Comparison of ENCODE assay signal across 11 cellular contexts in the genomic region with DNA sequence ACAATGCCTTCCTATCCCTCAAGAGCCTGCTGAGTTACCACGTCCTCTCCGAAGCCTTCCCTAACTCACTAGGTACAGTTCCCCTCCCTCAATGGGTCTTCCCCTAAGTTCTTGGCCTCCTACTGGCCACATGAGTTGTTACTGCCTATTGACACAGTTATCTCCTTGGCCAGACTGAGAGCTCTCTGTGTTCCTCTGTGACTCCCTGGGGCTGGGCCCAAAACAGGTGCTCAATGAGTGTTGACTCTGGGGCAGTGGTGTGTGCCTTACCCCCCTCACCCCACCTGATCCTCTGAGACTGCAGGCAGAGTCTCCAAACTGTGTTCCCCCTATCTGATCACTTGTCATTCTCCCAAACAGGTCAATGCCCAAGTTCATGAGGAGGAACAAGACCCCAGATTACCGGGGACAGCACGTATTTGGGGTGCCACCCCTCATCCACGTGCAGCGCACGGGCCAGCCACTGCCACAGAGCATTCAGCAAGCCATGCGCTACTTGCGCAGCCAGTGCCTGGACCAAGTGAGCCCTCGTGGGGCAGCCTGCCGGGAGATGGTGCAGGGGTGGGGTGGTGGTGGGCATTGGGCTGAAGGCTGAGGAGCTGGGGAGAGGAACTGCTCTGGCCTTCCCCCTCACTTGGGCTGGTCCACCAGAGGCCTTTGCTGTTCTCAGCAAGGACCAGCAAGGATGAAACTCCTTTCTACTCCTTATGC.
A peak's percentile ranks its signal among the peaks of the same experiment; 100 is the strongest.
DNase-seq lines count a peak whose midpoint lies in the region; ATAC-seq and TF ChIP-seq lines count a peak whose summit lies in the region.
"Had no signal": no experiment of that assay in that cellular context is flagged by ENCODE, and none has a peak within 500 bp of the region (broad histone marks: within the 10 kb centered on the region; RNA-seq: fewer than 3 reads in every experiment).

No MANE protein-coding gene starts in this region.

- no peak overlapping the region for H3K4me2 ChIP-seq in neural progenitor cell

- no peak overlapping the region for H2AFZ ChIP-seq in neural progenitor cell (replicated peaks)

- TF ChIP-seq POLR2A in NB4 (IDR thresholded peaks at IDR 0.05; ENCODE audit: extremely low read depth, insufficient read length): no peak

- H3K27me3 ChIP-seq in neural progenitor cell: no peaks in the 10 kb centered on the region
- H3K27me3 ChIP-seq: Peyer's patch had no signal

- no peaks in the 10 kb centered on the region for H3K36me3 Mint-ChIP-seq in neural progenitor cell

- no peaks in the 10 kb centered on the region for H3F3A ChIP-seq in neural progenitor cell (ENCODE audit: low read depth)

- peaks cover 8% of the 10 kb centered on the region for H3K9me3 Mint-ChIP-seq in neural progenitor cell
- H3K9me3 Mint-ChIP-seq: activated CD4-positive, alpha-beta memory T cell treated with anti-CD3 and anti-CD28 coated beads, Interleukin-2, amount 10 ng/mL, durations not matched to agents 7 days and 5 days had no signal

- peaks cover 6% of the 10 kb centered on the region for H3K27me3 Mint-ChIP-seq in neural progenitor cell (ENCODE audit: insufficient read depth, low read depth)
- H3K27me3 Mint-ChIP-seq: activated CD4-positive, alpha-beta memory T cell treated with anti-CD3 and anti-CD28 coated beads, Interleukin-2, amount 10 ng/mL, durations not matched to agents 7 days and 5 days had no signal

- H3K27ac Mint-ChIP-seq in neural progenitor cell: no peak overlapping the region
- H3K27ac Mint-ChIP-seq: activated CD4-positive, alpha-beta memory T cell treated with anti-CD3 and anti-CD28 coated beads, Interleukin-2, amount 10 ng/mL, durations not matched to agents 7 days and 5 days had no signal

- no peak overlapping the region for H3K27ac ChIP-seq in neural progenitor cell
- H3K27ac ChIP-seq: Peyer's patch had no signal

- ATAC-seq in GM18867 (IDR thresholded peaks at IDR 0.05; ENCODE audit: unreplicated experiment) (peak; percentile 65), GM21515 (IDR thresholded peaks at IDR 0.05; ENCODE audit: unreplicated experiment) (no peak), HG02610 (IDR thresholded peaks at IDR 0.05; ENCODE audit: unreplicated experiment) (no peak), HG03457 (IDR thresholded peaks at IDR 0.05; ENCODE audit: unreplicated experiment) (no peak)

- DNase-seq in NB4 (ENCODE audit: low read depth) (peak; percentile 25), epithelial cell of proximal tubule (ENCODE audit: low read depth) (no peak), neural progenitor cell (ENCODE audit: low spot score) (peak; percentile 17), NCI-H748 (lab: John Stamatoyannopoulos, UW; ENCODE audit: unreplicated experiment) (no peak)
- DNase-seq: activated CD4-positive, alpha-beta memory T cell treated with anti-CD3 and anti-CD28 coated beads, Interleukin-2, amount 10 ng/mL, durations not matched to agents 7 days and 5 days; NCI-H1092 had no signal

- no peaks in the 10 kb centered on the region for H3K79me2 ChIP-seq in neural progenitor cell (ENCODE audit: low read depth)

- H3K4me3 ChIP-seq in NB4 (ENCODE audit: low read depth, low read length) (no peak overlapping the region), epithelial cell of proximal tubule (ENCODE audit: low read depth, low read length) (no peak overlapping the region), neural progenitor cell (no peak overlapping the region)
- H3K4me3 ChIP-seq: Peyer's patch had no signal

- TF ChIP-seq CTCF in NB4 (IDR thresholded peaks at IDR 0.05; ENCODE audit: low read depth, low read length): peak; percentile 34
- TF ChIP-seq CTCF in epithelial cell of proximal tubule (conservative IDR thresholded peaks at IDR 0.05; ENCODE audit: low read depth, low read length): peak; percentile 27
- TF ChIP-seq CTCF in neural progenitor cell (IDR thresholded peaks at IDR 0.05): peak; percentile 24

- H3K9ac ChIP-seq in neural progenitor cell: no peak overlapping the region

- H4K20me1 ChIP-seq in neural progenitor cell (ENCODE audit: low read depth): no peaks in the 10 kb centered on the region

- no peaks in the 10 kb centered on the region for H3K36me3 ChIP-seq in neural progenitor cell
- H3K36me3 ChIP-seq: Peyer's patch had no signal

- H3K4me3 Mint-ChIP-seq in neural progenitor cell: no peak overlapping the region
- H3K4me3 Mint-ChIP-seq: activated CD4-positive, alpha-beta memory T cell treated with anti-CD3 and anti-CD28 coated beads, Interleukin-2, amount 10 ng/mL, durations not matched to agents 7 days and 5 days had no signal

- no peaks in the 10 kb centered on the region for H3K4me1 ChIP-seq in neural progenitor cell
- H3K4me1 ChIP-seq: Peyer's patch had no signal

- H3K9me3 ChIP-seq in neural progenitor cell (ENCODE audit: low read depth): no peaks in the 10 kb centered on the region
- H3K9me3 ChIP-seq: Peyer's patch had no signal

- H3K4me1 Mint-ChIP-seq in neural progenitor cell: no peaks in the 10 kb centered on the region
- H3K4me1 Mint-ChIP-seq: activated CD4-positive, alpha-beta memory T cell treated with anti-CD3 and anti-CD28 coated beads, Interleukin-2, amount 10 ng/mL, durations not matched to agents 7 days and 5 days had no signal

Comparison
In these comparisons a context has a peak if more than half of its experiments do, and no peak if none do; other contexts are left out.
1. DNase-seq: peak in NB4 (single experiment) and neural progenitor cell (single experiment); none in epithelial cell of proximal tubule (single experiment) and NCI-H748 (single experiment).
2. Peak in every context shown above with its lines, with median percentiles within 50 percentile points of each other: CTCF ChIP-seq.